22 cellular contexts compared by ENCODE assay signal in the genomic region with DNA sequence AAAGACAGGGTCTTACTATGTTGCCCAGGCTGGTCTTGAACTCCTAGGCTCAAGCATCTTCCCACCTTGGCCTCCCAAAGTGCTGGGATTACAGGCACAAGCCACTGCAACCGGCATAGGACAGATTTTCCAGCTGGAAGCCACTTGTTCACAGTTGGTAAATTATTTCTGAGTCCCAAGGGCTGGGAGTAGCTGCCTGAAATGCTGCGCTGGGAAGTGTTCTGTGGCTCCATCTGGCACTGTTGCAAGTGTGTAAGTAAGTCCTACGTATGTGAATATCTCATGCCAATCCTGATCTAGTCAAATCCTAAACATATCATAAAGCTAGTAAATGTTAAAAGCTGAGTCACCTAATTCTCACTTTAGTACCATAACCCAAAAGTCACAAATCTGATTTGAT. TPM values are rescaled to one million over a fixed set of nuclear protein-coding genes. Genes with fewer than 3 reads are reported as not detected.
DNase-seq lines count a peak whose midpoint lies in the region; ATAC-seq, FAIRE-seq and TF ChIP-seq lines count a peak whose summit lies in the region.
"Had no signal": no experiment of that assay in that cellular context is flagged by ENCODE, and none has a peak within 500 bp of the region (broad histone marks: within the 10 kb centered on the region; RNA-seq: fewer than 3 reads in every experiment).

No MANE protein-coding gene starts in this region.

- H3K4me3 Mint-ChIP-seq in activated CD4-positive, alpha-beta T cell treated with anti-CD3 and anti-CD28 coated beads, Interleukin-2, amount 10 ng/mL, durations not matched to agents 7 days and 5 days, result no peak overlapping the region
- H3K4me3 Mint-ChIP-seq in activated CD4-positive, alpha-beta T cell treated with anti-CD3 and anti-CD28 coated beads, Interleukin-2, amount 10 ng/mL, durations not matched to agents 24 days and 14 days, result no peak overlapping the region
- H3K4me3 Mint-ChIP-seq in HFFc6 (no peak overlapping the region), osteocyte (ENCODE audit: unreplicated experiment) (no peak overlapping the region)
- H3K4me3 Mint-ChIP-seq: activated CD8-positive, alpha-beta T cell treated with anti-CD3 and anti-CD28 coated beads for 36 hours; activated naive CD8-positive, alpha-beta T cell treated with anti-CD3 and anti-CD28 coated beads, Interleukin-2, amount 10 ng/mL, durations not matched to agents 7 days and 5 days; activated T-cell treated with anti-CD3 and anti-CD28 coated beads, Interleukin-2, amount 50 U/mL, for 72 hours; neural progenitor cell had no signal

- no peak overlapping the region for H3K9ac ChIP-seq in GM12878 (ENCODE audit: control insufficient read depth, insufficient read depth, low read length)
- H3K9ac ChIP-seq: neural progenitor cell had no signal

- DNase-seq in activated CD4-positive, alpha-beta T cell treated with anti-CD3 and anti-CD28 coated beads, Interleukin-2, amount 10 ng/mL, durations not matched to agents 7 days and 5 days, result no peak
- no peak for DNase-seq in activated CD4-positive, alpha-beta T cell treated with anti-CD3 and anti-CD28 coated beads, Interleukin-2, amount 10 ng/mL, durations not matched to agents 24 days and 14 days
- DNase-seq in HFFc6 (no peak), GM12878 (ENCODE audit: low read depth, low spot score) (no peak), osteocyte (ENCODE audit: extremely low spot score, unreplicated experiment) (peak; percentile 36), EL (no peak), NCI-H748 treated with DMSO at 0.1 percent for 48 hours (lab: John Stamatoyannopoulos, UW) (no peak)
- DNase-seq: activated CD8-positive, alpha-beta T cell treated with anti-CD3 and anti-CD28 coated beads for 36 hours; activated naive CD8-positive, alpha-beta T cell treated with anti-CD3 and anti-CD28 coated beads, Interleukin-2, amount 10 ng/mL, durations not matched to agents 7 days and 5 days; activated T-cell treated with anti-CD3 and anti-CD28 coated beads, Interleukin-2, amount 50 U/mL, for 72 hours; head of caudate nucleus; MG63; NCI-H1436 treated with DMSO at 0.1 percent for 48 hours; SHP77 treated with DMSO at 0.1 percent for 48 hours; stomach; upper lobe of right lung; WERI-Rb-1 had no signal

- no peak for TF ChIP-seq CTCF in HFFc6 (IDR thresholded peaks at IDR 0.05)
- TF ChIP-seq CTCF in GM12878 (IDR thresholded peaks at IDR 0.05 in 2 of 3, conservative IDR thresholded peaks at IDR 0.05 in 1 of 3; ENCODE audit: control insufficient read depth in 2 of 3, extremely low read depth in 1 of 3, insufficient read depth in 1 of 3, low read depth in 3 of 3, low read length in 3 of 3), result no peak
- TF ChIP-seq CTCF in osteocyte (IDR thresholded peaks at IDR 0.05), result no peak

- H3K27ac Mint-ChIP-seq in activated CD4-positive, alpha-beta T cell treated with anti-CD3 and anti-CD28 coated beads, Interleukin-2, amount 10 ng/mL, durations not matched to agents 7 days and 5 days, result peak overlapping the region; percentile 60
- H3K27ac Mint-ChIP-seq in activated CD4-positive, alpha-beta T cell treated with anti-CD3 and anti-CD28 coated beads, Interleukin-2, amount 10 ng/mL, durations not matched to agents 24 days and 14 days, result no peak overlapping the region
- 0 out of 2 replicates have a peak overlapping the region, but pooled peaks have one; percentile 14 for H3K27ac Mint-ChIP-seq in HFFc6
- no peak overlapping the region for H3K27ac Mint-ChIP-seq in osteocyte (ENCODE audit: unreplicated experiment)
- H3K27ac Mint-ChIP-seq: activated CD8-positive, alpha-beta T cell treated with anti-CD3 and anti-CD28 coated beads for 36 hours; activated naive CD8-positive, alpha-beta T cell treated with anti-CD3 and anti-CD28 coated beads, Interleukin-2, amount 10 ng/mL, durations not matched to agents 7 days and 5 days; neural progenitor cell had no signal

- TSS peak; percentile 51 for BruUV-seq in GM12878 (replicated peaks; lab: Mats Ljungman, UMichigan)

- no peak overlapping the region for H2AFZ ChIP-seq in GM12878 (ENCODE audit: control insufficient read depth, low read depth, low read length)
- H2AFZ ChIP-seq: neural progenitor cell had no signal

- 97% methylated on average over 3 of the region's 3 CpGs for WGBS in GM12878 (ENCODE audit: insufficient coverage, insufficient replicate concordance, low lambda C conversion rate, missing lambda C conversion rate)

- TF ChIP-seq POLR2A in GM12878 (IDR thresholded peaks at IDR 0.05; ENCODE audit: low read depth, low read length), result no peak

- TF ChIP-seq EP300 in GM12878 (IDR thresholded peaks at IDR 0.05; ENCODE audit: borderline replicate concordance in 1 of 2, control insufficient read depth in 1 of 2, low read depth in 2 of 2, low read length in 2 of 2), result no peak

- no peaks in the 10 kb centered on the region for H3K27me3 ChIP-seq in GM12878 (replicated peaks in 1 of 2; ENCODE audit: control insufficient read depth in 2 of 2, insufficient read depth in 2 of 2, low read length in 1 of 2)
- H3K27me3 ChIP-seq: MG63, neural progenitor cell, stomach, upper lobe of right lung had no signal

- RAD21 ChIA-PET in GM12878 (lab: Charles Lee; ENCODE audit: unreplicated experiment), result no interaction called here

- H3K36me3 ChIP-seq in GM12878 (ENCODE audit: control insufficient read depth in 2 of 2, insufficient read depth in 2 of 2, low read length in 1 of 2), result peaks cover 11 to 29% of the 10 kb centered on the region in 2 experiments; a peak in 3 of 4 replicates

- TF ChIP-seq RAD21 in GM12878 (IDR thresholded peaks at IDR 0.05; ENCODE audit: insufficient read depth, low read depth, low read length), result no peak

- no peaks in the 10 kb centered on the region for H3K4me1 ChIP-seq in GM12878 (ENCODE audit: control insufficient read depth, insufficient read depth, low read length)

- H3K27ac ChIP-seq in GM12878 (ENCODE audit: control insufficient read depth, insufficient read depth), result no peak overlapping the region
- H3K27ac ChIP-seq: coronary artery, HL-60, neural progenitor cell, stomach, upper lobe of right lung, WERI-Rb-1 had no signal

- FAIRE-seq in GM12878 (lab: Jason Lieb, UNC), result no peak
- FAIRE-seq: G401.6 had no signal

- no peaks in the 10 kb centered on the region for H3K27me3 Mint-ChIP-seq in activated CD4-positive, alpha-beta T cell treated with anti-CD3 and anti-CD28 coated beads, Interleukin-2, amount 10 ng/mL, durations not matched to agents 7 days and 5 days
- H3K27me3 Mint-ChIP-seq in activated CD4-positive, alpha-beta T cell treated with anti-CD3 and anti-CD28 coated beads, Interleukin-2, amount 10 ng/mL, durations not matched to agents 24 days and 14 days, result no peaks in the 10 kb centered on the region
- H3K27me3 Mint-ChIP-seq in HFFc6 (ENCODE audit: insufficient read depth) (peaks cover 2% of the 10 kb centered on the region), osteocyte (ENCODE audit: unreplicated experiment) (no peaks in the 10 kb centered on the region)
- H3K27me3 Mint-ChIP-seq: activated CD8-positive, alpha-beta T cell treated with anti-CD3 and anti-CD28 coated beads for 36 hours; activated naive CD8-positive, alpha-beta T cell treated with anti-CD3 and anti-CD28 coated beads, Interleukin-2, amount 10 ng/mL, durations not matched to agents 7 days and 5 days had no signal

- SMC1A ChIA-PET in GM12878 (lab: Charles Lee; ENCODE audit: uncharacterized antibody, unreplicated experiment), result interaction anchor here (1.1 to 2.5 kb wide), 3 partner anchors 10 to 13 kb away, joined by 3 to 13 read pairs (median 3); no protein-coding TSS in a partner anchor

- H3K4me2 ChIP-seq in GM12878 (ENCODE audit: control insufficient read depth, insufficient read depth), result no peak overlapping the region
- H3K4me2 ChIP-seq: neural progenitor cell had no signal

- no peaks in the 10 kb centered on the region for H3K9me3 Mint-ChIP-seq in activated CD4-positive, alpha-beta T cell treated with anti-CD3 and anti-CD28 coated beads, Interleukin-2, amount 10 ng/mL, durations not matched to agents 7 days and 5 days
- H3K9me3 Mint-ChIP-seq in activated CD4-positive, alpha-beta T cell treated with anti-CD3 and anti-CD28 coated beads, Interleukin-2, amount 10 ng/mL, durations not matched to agents 24 days and 14 days, result no peaks in the 10 kb centered on the region
- H3K9me3 Mint-ChIP-seq in HFFc6 (no peaks in the 10 kb centered on the region), osteocyte (ENCODE audit: unreplicated experiment) (no peaks in the 10 kb centered on the region)
- H3K9me3 Mint-ChIP-seq: activated CD8-positive, alpha-beta T cell treated with anti-CD3 and anti-CD28 coated beads for 36 hours; activated naive CD8-positive, alpha-beta T cell treated with anti-CD3 and anti-CD28 coated beads, Interleukin-2, amount 10 ng/mL, durations not matched to agents 7 days and 5 days; activated T-cell treated with anti-CD3 and anti-CD28 coated beads, Interleukin-2, amount 50 U/mL, for 72 hours; neural progenitor cell had no signal

- POLR2A ChIA-PET in activated CD4-positive, alpha-beta T cell treated with anti-CD3 and anti-CD28 coated beads, Interleukin-2, amount 10 ng/mL, durations not matched to agents 7 days and 5 days (lab: Charles Lee), result interaction anchor here (0.5 to 0.6 kb wide), 2 partner anchors 11 to 58 kb away, joined by 5 to 6 read pairs; no protein-coding TSS in a partner anchor
- POLR2A ChIA-PET in GM12878 (lab: Charles Lee), result interaction anchor here (0.5 to 0.7 kb wide), 2 partner anchors 9 to 202 kb away, joined by 3 read pairs; no protein-coding TSS in a partner anchor

- peaks cover 10% of the 10 kb centered on the region for H4K20me1 ChIP-seq in GM12878 (ENCODE audit: control insufficient read depth, insufficient read depth)

- H3K9me3 ChIP-seq in GM12878 (replicated peaks; ENCODE audit: control insufficient read depth, insufficient read depth, low read length), result no peaks in the 10 kb centered on the region
- H3K9me3 ChIP-seq: MG63, stomach, upper lobe of right lung had no signal

- H3K36me3 Mint-ChIP-seq in activated CD4-positive, alpha-beta T cell treated with anti-CD3 and anti-CD28 coated beads, Interleukin-2, amount 10 ng/mL, durations not matched to agents 7 days and 5 days (ENCODE audit: low read depth), result peaks cover 60% of the 10 kb centered on the region
- peaks cover 64% of the 10 kb centered on the region for H3K36me3 Mint-ChIP-seq in activated CD4-positive, alpha-beta T cell treated with anti-CD3 and anti-CD28 coated beads, Interleukin-2, amount 10 ng/mL, durations not matched to agents 24 days and 14 days (ENCODE audit: low read depth)
- peaks cover 43% of the 10 kb centered on the region for H3K36me3 Mint-ChIP-seq in HFFc6 (ENCODE audit: low read depth)
- H3K36me3 Mint-ChIP-seq in osteocyte (ENCODE audit: unreplicated experiment), result peaks cover 38% of the 10 kb centered on the region

- H3K4me1 Mint-ChIP-seq in activated CD4-positive, alpha-beta T cell treated with anti-CD3 and anti-CD28 coated beads, Interleukin-2, amount 10 ng/mL, durations not matched to agents 7 days and 5 days, result peaks cover 9% of the 10 kb centered on the region
- peaks cover 12% of the 10 kb centered on the region for H3K4me1 Mint-ChIP-seq in activated CD4-positive, alpha-beta T cell treated with anti-CD3 and anti-CD28 coated beads, Interleukin-2, amount 10 ng/mL, durations not matched to agents 24 days and 14 days
- peaks cover 10% of the 10 kb centered on the region; the same call in 1 of the 2 replicates for H3K4me1 Mint-ChIP-seq in HFFc6 (ENCODE audit: low read depth)
- H3K4me1 Mint-ChIP-seq in osteocyte (ENCODE audit: unreplicated experiment), result peaks cover 6% of the 10 kb centered on the region
- H3K4me1 Mint-ChIP-seq: neural progenitor cell had no signal

- in situ Hi-C loops in GM12878 (cut with MboI), result no loop called here

- H3K4me3 ChIP-seq in GM12878, result no peak overlapping the region
- H3K4me3 ChIP-seq: coronary artery, MG63, neural progenitor cell, stomach, upper lobe of right lung had no signal

- ATAC-seq in GM12878 (no peak), GM21423 (IDR thresholded peaks at IDR 0.05; ENCODE audit: unreplicated experiment) (no peak)
- ATAC-seq: activated CD8-positive, alpha-beta T cell treated with anti-CD3 and anti-CD28 coated beads for 36 hours; activated T-cell treated with anti-CD3 and anti-CD28 coated beads, Interleukin-2, amount 50 U/mL, for 72 hours; upper lobe of right lung had no signal

- intact Hi-C loops in activated CD4-positive, alpha-beta T cell treated with anti-CD3 and anti-CD28 coated beads, Interleukin-2, amount 10 ng/mL, durations not matched to agents 24 days and 14 days (cut with micrococcal nuclease), result no loop called here
- intact Hi-C loops in GM12878 (cut with micrococcal nuclease; ENCODE audit: unreplicated experiment), result no loop called here

- peaks cover 25% of the 10 kb centered on the region for H3K79me2 ChIP-seq in GM12878 (ENCODE audit: control insufficient read depth, insufficient read depth, low read length)

- CTCF ChIA-PET in activated CD4-positive, alpha-beta T cell treated with anti-CD3 and anti-CD28 coated beads, Interleukin-2, amount 10 ng/mL, durations not matched to agents 7 days and 5 days (lab: Charles Lee), result interaction anchor here (0.5 to 2.7 kb wide), 4 partner anchors 14 to 279 kb away, joined by 4 to 9 read pairs (median 5); no protein-coding TSS in a partner anchor
- CTCF ChIA-PET in GM12878 (lab: Yijun Ruan, JAX), result interaction anchor here (1.0 to 3.3 kb wide), 4 partner anchors 10 to 181 kb away, joined by 4 to 17 read pairs (median 4); no protein-coding TSS in a partner anchor

RNA-seq across cellular contexts. Expression of a gene that starts 48.1 kb away (rescaled TPM):
- 100 to 1,000 TPM; 340 to 435 TPM for total RNA-seq in activated CD4-positive, alpha-beta T cell treated with anti-CD3 and anti-CD28 coated beads, Interleukin-2, amount 10 ng/mL, durations not matched to agents 7 days and 5 days
- total RNA-seq in activated CD4-positive, alpha-beta T cell treated with anti-CD3 and anti-CD28 coated beads, Interleukin-2, amount 10 ng/mL, durations not matched to agents 24 days and 14 days, result 493 and 504 TPM in 2 replicates
- 100 to 1,000 TPM; 713 to 967 (median 844) TPM for total RNA-seq in HFFc6 (2021; fragmentation: NEBNext Ultra II Directional; extraction: Animal tissue kit (Norgen Biotek cat#: 25700))
- total RNA-seq in GM12878 (2013; cell fraction: nucleolus; rRNA removed), result 188 and 201 TPM in 2 replicates
- 189 and 192 TPM in 2 replicates for total RNA-seq in GM12878 (2014; rRNA removed)
- 250 and 257 TPM in 2 replicates for total RNA-seq in GM12878 (2014; rRNA removed; fragmentation: Illumina TruSeq; extraction: Trizol)
- 452 and 460 TPM in 2 replicates for total RNA-seq in GM12878 (2021)
- polyA plus RNA-seq in GM12878 (2011; ENCODE audit: low read depth), result 194 TPM
- polyA plus RNA-seq in GM12878 (2011; rRNA removed), result 651 and 809 TPM in 2 replicates
- 448 and 455 TPM in 2 replicates for polyA plus RNA-seq in GM12878 (2011; cell fraction: cytosol; rRNA removed)
- 177 and 272 TPM in 2 replicates for polyA plus RNA-seq in GM12878 (2011; cell fraction: nucleus; rRNA removed)
- polyA plus RNA-seq in GM12878 (2012), result 300 and 352 TPM in 2 replicates
- polyA plus RNA-seq in GM12878 (2014; fragmentation: Illumina TruSeq; extraction: Trizol), result 487 and 489 TPM in 2 replicates
- polyA plus RNA-seq in GM12878 (2014; fragmentation: Nextera tagmentation; extraction: Ambion mirVana), result 100 to 1,000 TPM; 369 to 425 TPM
- 427 and 526 TPM in 2 replicates for polyA plus RNA-seq in GM12878 (2014; rRNA removed)
- polyA plus RNA-seq in GM12878 (2016; fragmentation: Nextera tagmentation; extraction: Ambion mirVana), result 100 to 1,000 TPM; 611 to 616 TPM
- 509 and 565 TPM in 2 replicates for polyA minus RNA-seq in GM12878 (2011; rRNA and poly(A)+ RNA removed)
- polyA minus RNA-seq in GM12878 (2011; cell fraction: cytosol; rRNA and poly(A)+ RNA removed), result 285 and 303 TPM in 2 replicates
- 71.7 and 98.4 TPM in 2 replicates for polyA minus RNA-seq in GM12878 (2011; cell fraction: nucleus; rRNA and poly(A)+ RNA removed)
- total RNA-seq in osteocyte, result 458 and 476 TPM in 2 replicates

Comparison
In these comparisons a context has a peak if more than half of its experiments do, and no peak if none do; other contexts are left out.
1. H3K27ac Mint-ChIP-seq: peak in activated CD4-positive, alpha-beta T cell treated with anti-CD3 and anti-CD28 coated beads, Interleukin-2, amount 10 ng/mL, durations not matched to agents 7 days and 5 days (single experiment) and HFFc6 (single experiment); none in activated CD4-positive, alpha-beta T cell treated with anti-CD3 and anti-CD28 coated beads, Interleukin-2, amount 10 ng/mL, durations not matched to agents 24 days and 14 days (single experiment) and osteocyte (single experiment).